8 cellular contexts compared by ENCODE assay signal in the genomic region with DNA sequence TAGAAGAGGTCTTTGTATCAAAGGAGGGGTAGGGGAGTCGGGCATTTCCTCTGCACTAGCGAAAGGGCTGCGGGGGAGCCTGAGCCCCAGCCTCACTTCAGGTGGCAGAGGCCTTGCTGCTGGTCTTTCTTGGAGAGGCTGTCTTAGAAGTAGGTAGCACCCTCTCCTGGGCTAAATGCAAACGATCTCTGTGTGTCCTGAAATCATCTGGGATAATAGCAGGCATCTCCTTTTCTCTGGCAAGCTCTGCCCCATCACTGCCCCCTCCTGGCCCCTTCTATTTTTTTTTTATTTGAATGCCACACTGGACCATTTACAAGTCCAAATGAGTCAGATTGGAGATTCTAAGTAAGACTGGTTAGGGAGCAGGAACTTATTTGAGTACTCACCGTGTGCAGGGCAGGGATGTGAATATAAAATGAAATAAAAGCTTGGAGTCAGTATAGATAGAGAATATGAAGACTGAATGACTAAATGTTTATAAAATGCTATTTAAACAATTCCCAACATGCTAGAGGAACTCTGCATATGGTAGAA.
DNase-seq lines count a peak whose midpoint lies in the region; ATAC-seq and TF ChIP-seq lines count a peak whose summit lies in the region.

No MANE protein-coding gene starts in this region.

- no TSS peak for BruUV-seq in PC-9 (replicated peaks; lab: Mats Ljungman, UMichigan)

- H3K36me3 ChIP-seq in PC-9 (ENCODE audit: low read depth): no peaks in the 10 kb centered on the region

- H3K4me1 ChIP-seq in PC-9 (replicated peaks; ENCODE audit: insufficient read depth): peaks cover 43% of the 10 kb centered on the region

- CTCF ChIA-PET in PC-9 (lab: Charles Lee): interaction anchor here (0.6 to 0.8 kb wide), 3 partner anchors 226 to 396 kb away, joined by 3 to 21 read pairs (median 7); no protein-coding TSS in a partner anchor

- H3K4me3 ChIP-seq in PC-9: no peak overlapping the region

- no peaks in the 10 kb centered on the region for H3K79me2 ChIP-seq in PC-9 (ENCODE audit: low read depth)

- H3K9me3 ChIP-seq in PC-9 (ENCODE audit: insufficient read depth, low read depth): no peaks in the 10 kb centered on the region

- peak; percentile 93 for TF ChIP-seq CTCF in PC-9 (conservative IDR thresholded peaks at IDR 0.05)

- no peaks in the 10 kb centered on the region for H3K9me2 ChIP-seq in PC-9 (ENCODE audit: insufficient read depth)

- H3F3A ChIP-seq in PC-9 (ENCODE audit: insufficient read depth, low read depth): no peaks in the 10 kb centered on the region; the same call in 1 of the 2 replicates

- peak overlapping the region; percentile 48 for H3K27ac ChIP-seq in PC-9

- peak; percentile 91 for ATAC-seq in left ventricle myocardium superior

- H3K4me2 ChIP-seq in PC-9: peak overlapping the region; percentile 30

- DNase-seq in NK-92 treated with Interleukin-12 subunit alpha and Interleukin-12 subunit beta, amount 100 ng/mL, for 24 hours (lab: John Stamatoyannopoulos, UW): peak; percentile 25
- no peak for DNase-seq in NK-92 (lab: John Stamatoyannopoulos, UW; ENCODE audit: unreplicated experiment)
- DNase-seq in LoVo (ENCODE audit: low spot score): peak; percentile 85
- DNase-seq in PC-9: peak; percentile 73 to 80
- DNase-seq in amygdala (lab: John Stamatoyannopoulos, UW): peak in 45 of 56 donors; percentile 5 to 76 (median 23)
- DNase-seq in left ventricle myocardium superior: no peak
- peak; percentile 96 for DNase-seq in renal cortical epithelial cell (ENCODE audit: low read depth)
- DNase-seq in effector CD4-positive, alpha-beta T cell: no peak

- POLR2A ChIA-PET in PC-9 (lab: Charles Lee; ENCODE audit: unreplicated experiment): no interaction called here

- intact Hi-C loops in PC-9 (cut with micrococcal nuclease; ENCODE audit: unreplicated experiment): loop anchor here (1.0 to 5.0 kb wide), 9 partner anchors 36 to 558 kb away; partner anchors contain the start of gene SPRY4
- intact Hi-C loops in left ventricle myocardium superior (cut with micrococcal nuclease): loop anchor here (2.0 to 10.0 kb wide), 3 partner anchors 124 to 396 kb away; partner anchors contain the start of gene SPRY4

- no peak overlapping the region for H2AFZ ChIP-seq in PC-9

- no peaks in the 10 kb centered on the region for H3K27me3 ChIP-seq in PC-9 (ENCODE audit: insufficient read depth, low read depth)

- H4K20me1 ChIP-seq in PC-9 (ENCODE audit: insufficient read depth): no peaks in the 10 kb centered on the region

Comparison
In these comparisons a context has a peak if more than half of its experiments do, and no peak if none do; other contexts are left out.
1. DNase-seq: peak in NK-92 treated with Interleukin-12 subunit alpha and Interleukin-12 subunit beta, amount 100 ng/mL, for 24 hours (single experiment), LoVo (single experiment), PC-9 (2 of 2), amygdala (45 of 56) and renal cortical epithelial cell (single experiment); none in NK-92 (single experiment), left ventricle myocardium superior (single experiment) and effector CD4-positive, alpha-beta T cell (single experiment).